16 cellular contexts compared by ENCODE assay signal in the genomic region with DNA sequence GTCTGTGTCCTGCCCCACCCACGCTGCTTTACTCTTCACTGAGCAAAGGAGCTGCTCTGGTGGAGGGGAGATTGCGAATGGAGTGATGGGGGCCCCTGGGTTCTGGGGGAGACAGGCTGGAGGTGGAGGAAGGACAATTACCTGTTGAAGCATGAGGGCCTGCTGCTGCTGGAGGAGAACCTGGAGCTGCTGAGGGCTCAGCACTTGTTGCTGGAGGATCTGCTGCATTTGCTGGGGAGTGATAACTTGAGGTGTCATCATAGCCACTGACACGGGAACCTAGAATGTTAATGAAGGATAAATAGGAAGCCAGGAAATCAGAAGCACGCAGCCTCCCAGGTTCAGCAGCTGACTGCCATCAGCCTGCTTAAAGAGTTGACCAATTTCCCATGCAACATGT.
DNase-seq lines count a peak whose midpoint lies in the region; ATAC-seq and TF ChIP-seq lines count a peak whose summit lies in the region.
"Had no signal": no experiment of that assay in that cellular context is flagged by ENCODE, and none has a peak within 500 bp of the region (broad histone marks: within the 10 kb centered on the region; RNA-seq: fewer than 3 reads in every experiment).

No MANE protein-coding gene starts in this region.

- H3K9ac ChIP-seq in muscle layer of colon (ENCODE audit: low read length): peak overlapping the region; percentile 6

- H3K27me3 ChIP-seq in right cardiac atrium (ENCODE audit: control insufficient read depth, insufficient read depth) (no peaks in the 10 kb centered on the region), muscle layer of colon (ENCODE audit: control insufficient read depth in 1 of 2, insufficient read depth in 2 of 2, low read length in 2 of 2) (no peaks in the 10 kb centered on the region), uterus (no peaks in the 10 kb centered on the region)
- H3K27me3 ChIP-seq: Peyer's patch had no signal

- no peaks in the 10 kb centered on the region for H3K9me3 Mint-ChIP-seq in activated T-helper 2 cell treated with anti-CD3 and anti-CD28 coated beads, Interferon-gamma antibody, Interleukin-2, Interleukin-4, amounts not matched to agents 10 μg/mL and 5 μg/mL and 100 μg/mL, durations not matched to agents 14 hours and 24 hours and 36 hours
- H3K9me3 Mint-ChIP-seq: IgD-negative memory B cell had no signal

- no peak overlapping the region for H3K4me3 Mint-ChIP-seq in activated T-helper 2 cell treated with anti-CD3 and anti-CD28 coated beads, Interferon-gamma antibody, Interleukin-2, Interleukin-4, amounts not matched to agents 10 μg/mL and 5 μg/mL and 100 μg/mL, durations not matched to agents 14 hours and 24 hours and 36 hours (ENCODE audit: low read depth)

- no peak overlapping the region for H3K4me3 ChIP-seq in right cardiac atrium (ENCODE audit: low read length)
- H3K4me3 ChIP-seq in muscle layer of colon (ENCODE audit: low read depth in 1 of 2, low read length in 2 of 2): no peak overlapping the region
- no peak overlapping the region for H3K4me3 ChIP-seq in uterus
- H3K4me3 ChIP-seq: Peyer's patch had no signal

- no peaks in the 10 kb centered on the region for H3K27me3 Mint-ChIP-seq in activated T-helper 2 cell treated with anti-CD3 and anti-CD28 coated beads, Interferon-gamma antibody, Interleukin-2, Interleukin-4, amounts not matched to agents 10 μg/mL and 5 μg/mL and 100 μg/mL, durations not matched to agents 14 hours and 24 hours and 36 hours (ENCODE audit: low read depth)
- H3K27me3 Mint-ChIP-seq: IgD-negative memory B cell had no signal

- peak overlapping the region; percentile 38 for H3K27ac Mint-ChIP-seq in activated T-helper 2 cell treated with anti-CD3 and anti-CD28 coated beads, Interferon-gamma antibody, Interleukin-2, Interleukin-4, amounts not matched to agents 10 μg/mL and 5 μg/mL and 100 μg/mL, durations not matched to agents 14 hours and 24 hours and 36 hours

- intact Hi-C loops in right cardiac atrium (cut with DNase I) (no loop called here), left ventricle myocardium superior (cut with micrococcal nuclease) (no loop called here), uterus (cut with DNase I; ENCODE audit: low total_unique reads) (no loop called here)
- intact Hi-C loops in activated T-helper 2 cell treated with anti-CD3 and anti-CD28 coated beads, Interferon-gamma antibody, Interleukin-2, Interleukin-4, amounts not matched to agents 10 μg/mL and 5 μg/mL and 100 μg/mL, durations not matched to agents 14 hours and 24 hours and 36 hours (cut with micrococcal nuclease): no loop called here

- no peak for TF ChIP-seq CTCF in uterus (IDR thresholded peaks at IDR 0.05)

- 67% methylated on average over 4 of the region's 4 CpGs for WGBS in right cardiac atrium

- H3K4me1 Mint-ChIP-seq in activated T-helper 2 cell treated with anti-CD3 and anti-CD28 coated beads, Interferon-gamma antibody, Interleukin-2, Interleukin-4, amounts not matched to agents 10 μg/mL and 5 μg/mL and 100 μg/mL, durations not matched to agents 14 hours and 24 hours and 36 hours (ENCODE audit: low read depth): peaks cover 94% of the 10 kb centered on the region

- H3K36me3 ChIP-seq in muscle layer of colon (ENCODE audit: insufficient read depth, low read length) (peaks cover 14% of the 10 kb centered on the region), uterus (no peaks in the 10 kb centered on the region)

- peak overlapping the region; percentile 1 for H3K27ac ChIP-seq in right cardiac atrium (ENCODE audit: low read length)
- H3K27ac ChIP-seq in muscle layer of colon (ENCODE audit: low read depth, low read length): peak overlapping the region; percentile 56
- peak overlapping the region; percentile 74 to 80 for H3K27ac ChIP-seq in uterus

- no peaks in the 10 kb centered on the region for H3K9me3 ChIP-seq in right cardiac atrium (ENCODE audit: control insufficient read depth, low read length)
- no peaks in the 10 kb centered on the region for H3K9me3 ChIP-seq in muscle layer of colon (ENCODE audit: low read length)
- H3K9me3 ChIP-seq in uterus: no peaks in the 10 kb centered on the region
- H3K9me3 ChIP-seq: Peyer's patch had no signal

- DNase-seq in right cardiac atrium (no peak), left ventricle myocardium superior (no peak), uterus (no peak), NCI-H1105 treated with DMSO at 0.1 percent for 48 hours (lab: John Stamatoyannopoulos, UW) (no peak)
- no peak for DNase-seq in activated T-helper 2 cell treated with anti-CD3 and anti-CD28 coated beads, Interferon-gamma antibody, Interleukin-2, Interleukin-4, amounts not matched to agents 10 μg/mL and 5 μg/mL and 100 μg/mL, durations not matched to agents 14 hours and 24 hours and 36 hours (ENCODE audit: low spot score)
- DNase-seq in stimulated activated CD4-positive, alpha-beta T cell treated with anti-CD3 and anti-CD28 coated beads, Interleukin-2, amount 100 ng/mL, for 48 hours: no peak
- DNase-seq in stimulated activated naive CD8-positive, alpha-beta T cell treated with anti-CD3 and anti-CD28 coated beads, Interleukin-15, Interleukin-2, amounts not matched to agents 100 U/mL and 50 U/mL, for 24 hours: no peak
- DNase-seq: activated CD4-positive, CD25-positive, alpha-beta regulatory T cell; AML-193; aorta; DMS53; head of caudate nucleus; NCI-H82; Peyer's patch had no signal

- H3K4me1 ChIP-seq in right cardiac atrium (ENCODE audit: control insufficient read depth, insufficient read depth, low read length) (peaks cover 22% of the 10 kb centered on the region), muscle layer of colon (ENCODE audit: insufficient read depth, low read length) (peaks cover 96% of the 10 kb centered on the region), uterus (peaks cover 33 to 44% of the 10 kb centered on the region in 2 donors)

- TF ChIP-seq POLR2A in uterus (IDR thresholded peaks at IDR 0.05): no peak

- ATAC-seq in right cardiac atrium (no peak), left ventricle myocardium superior (no peak)
- no peak for ATAC-seq in stimulated activated naive CD8-positive, alpha-beta T cell treated with anti-CD3 and anti-CD28 coated beads, Interleukin-15, Interleukin-2, amounts not matched to agents 100 U/mL and 50 U/mL, for 24 hours

- peaks cover 79% of the 10 kb centered on the region for H3K36me3 Mint-ChIP-seq in activated T-helper 2 cell treated with anti-CD3 and anti-CD28 coated beads, Interferon-gamma antibody, Interleukin-2, Interleukin-4, amounts not matched to agents 10 μg/mL and 5 μg/mL and 100 μg/mL, durations not matched to agents 14 hours and 24 hours and 36 hours (ENCODE audit: low read depth)

Comparison
In these comparisons a context has a peak if more than half of its experiments do, and no peak if none do; other contexts are left out.
1. H3K27ac ChIP-seq: peak in every context shown above with its lines; median percentile 77 in uterus; 56 in muscle layer of colon; 1 in right cardiac atrium.